ENCODE assay signal across 10 cellular contexts in the genomic region with DNA sequence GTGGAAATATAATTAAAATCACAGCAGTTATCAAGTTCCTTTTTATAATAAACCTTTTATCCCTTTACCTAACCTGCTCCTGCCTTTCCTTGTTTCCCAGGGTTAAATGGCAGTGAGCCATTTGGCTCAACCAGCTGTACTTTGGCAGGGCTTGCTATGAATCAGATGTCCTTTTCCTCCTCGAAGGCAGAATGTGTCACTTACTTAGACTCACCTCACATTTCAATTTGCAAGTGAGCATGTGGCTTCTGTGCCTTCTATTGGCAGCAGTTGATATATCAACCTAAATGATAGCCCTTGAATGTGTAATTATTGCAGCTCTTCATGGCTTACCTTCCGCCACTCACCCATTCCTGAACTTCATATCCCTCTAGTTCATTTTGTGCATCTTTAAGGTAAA.
DNase-seq lines count a peak whose midpoint lies in the region; ATAC-seq, FAIRE-seq and TF ChIP-seq lines count a peak whose summit lies in the region.
"Had no signal": no experiment of that assay in that cellular context is flagged by ENCODE, and none has a peak within 500 bp of the region (broad histone marks: within the 10 kb centered on the region; RNA-seq: fewer than 3 reads in every experiment).

No MANE protein-coding gene starts in this region.

- H3K4me2 ChIP-seq in SK-N-SH: no peak overlapping the region

- peaks cover 4 to 9% of the 10 kb centered on the region in 2 experiments; a peak in 3 of 4 replicates for H3K4me1 ChIP-seq in SK-N-SH (ENCODE audit: control insufficient read depth in 1 of 2, insufficient read depth in 2 of 2, low read depth in 1 of 2, low read length in 1 of 2)

- no peak overlapping the region for H2AFZ ChIP-seq in SK-N-SH (ENCODE audit: low read depth)

- no peak for ATAC-seq in HG02678 (IDR thresholded peaks at IDR 0.05; ENCODE audit: unreplicated experiment)
- no peak for ATAC-seq in GM21381 (IDR thresholded peaks at IDR 0.05; ENCODE audit: unreplicated experiment)
- ATAC-seq: activated naive CD4-positive, alpha-beta T cell treated with anti-CD3 and anti-CD28 coated beads, Interleukin-2, amount 50 U/mL, for 72 hours had no signal

- peak; percentile 41 to 58; a peak in 2 of 4 replicates for TF ChIP-seq EP300 in SK-N-SH (IDR thresholded peaks at IDR 0.05; ENCODE audit: borderline replicate concordance in 1 of 2, low read depth in 1 of 2, low read length in 1 of 2)

- no peak overlapping the region for H3K9ac ChIP-seq in SK-N-SH

- H3K27me3 ChIP-seq in SK-N-SH (ENCODE audit: insufficient read depth): no peaks in the 10 kb centered on the region

- WGBS in SK-N-SH (ENCODE audit: low lambda C conversion rate): 45% methylated on average over 2 of the region's 2 CpGs

- H3K36me3 ChIP-seq in SK-N-SH (replicated peaks in 1 of 2; ENCODE audit: control insufficient read depth in 1 of 2, insufficient read depth in 2 of 2, low read length in 1 of 2): no peaks in the 10 kb centered on the region

- H3F3A ChIP-seq in SK-N-SH (replicated peaks; ENCODE audit: insufficient read depth): no peaks in the 10 kb centered on the region

- no peak; the same call in 1 of the 2 replicates for TF ChIP-seq CTCF in SK-N-SH (IDR thresholded peaks at IDR 0.05)
- no peak for TF ChIP-seq CTCF in fibroblast of the aortic adventitia (IDR thresholded peaks at IDR 0.05; ENCODE audit: insufficient read depth, low read length)

- peak; percentile 21; the same call in 1 of the 2 replicates for TF ChIP-seq RAD21 in SK-N-SH (IDR thresholded peaks at IDR 0.05; ENCODE audit: low read length)

- peak overlapping the region in 1 of 2 experiments; percentile 9; a peak in 2 of 4 replicates for H3K27ac ChIP-seq in SK-N-SH (ENCODE audit: low read depth in 2 of 2, low read length in 1 of 2)

- no peaks in the 10 kb centered on the region for H3K9me3 ChIP-seq in SK-N-SH

- H3K4me3 ChIP-seq in SK-N-SH (ENCODE audit: low read depth in 2 of 2, low read length in 1 of 2) (no peak overlapping the region), fibroblast of the aortic adventitia (ENCODE audit: low read depth, low read length) (no peak overlapping the region)

- in situ Hi-C loops in G401 (cut with HindIII; ENCODE audit: low sequenced_read_pairs): no loop called here

- no peak for FAIRE-seq in GM12891 (lab: Jason Lieb, UNC)

- CTCF ChIA-PET in SK-N-SH (lab: Yijun Ruan, JAX): interaction anchor here (0.9 to 1.7 kb wide), 2 partner anchors 8 to 334 kb away, joined by 3 to 5 read pairs; no protein-coding TSS in a partner anchor

- H3K9me2 ChIP-seq in SK-N-SH: no peaks in the 10 kb centered on the region

- peak; percentile 40 for DNase-seq in G401 (ENCODE audit: low spot score)
- DNase-seq in SK-N-SH: no peak
- DNase-seq in fibroblast of the aortic adventitia (ENCODE audit: low read depth): peak; percentile 80
- DNase-seq in pons (ENCODE audit: low spot score): peak; percentile 54
- no peak for DNase-seq in stimulated activated CD4-positive, alpha-beta T cell treated with anti-CD3 and anti-CD28 coated beads, Interleukin-4, amount 100 ng/mL, for 4 hours
- no peak for DNase-seq in GM12891 (ENCODE audit: insufficient read length, low spot score)
- DNase-seq: stimulated activated CD4-positive, alpha-beta T cell treated with anti-CD3 and anti-CD28 coated beads, Interleukin-15, amount 100 ng/mL, for 24 hours had no signal

- no peaks in the 10 kb centered on the region for H3K79me2 ChIP-seq in SK-N-SH (ENCODE audit: insufficient read depth)

- POLR2A ChIA-PET in SK-N-SH (lab: Yijun Ruan, JAX): no interaction called here

- H4K20me1 ChIP-seq in SK-N-SH (ENCODE audit: insufficient read depth): no peaks in the 10 kb centered on the region

- TF ChIP-seq POLR2A in GM12891 (IDR thresholded peaks at IDR 0.05; ENCODE audit: low read depth, low read length): no peak

TF ChIP-seq in SK-N-SH, 30 proteins besides CTCF, POLR2A, EP300 and RAD21 (continues in another document):
- TF ChIP-seq CHD2 (IDR thresholded peaks at IDR 0.05; ENCODE audit: low read length, partially characterized antibody): no peak
- TF ChIP-seq, protein P1, sequence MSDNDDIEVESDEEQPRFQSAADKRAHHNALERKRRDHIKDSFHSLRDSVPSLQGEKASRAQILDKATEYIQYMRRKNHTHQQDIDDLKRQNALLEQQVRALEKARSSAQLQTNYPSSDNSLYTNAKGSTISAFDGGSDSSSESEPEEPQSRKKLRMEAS (IDR thresholded peaks at IDR 0.05; ENCODE audit: low read depth): peak; percentile 69
- TF ChIP-seq, protein P2, sequence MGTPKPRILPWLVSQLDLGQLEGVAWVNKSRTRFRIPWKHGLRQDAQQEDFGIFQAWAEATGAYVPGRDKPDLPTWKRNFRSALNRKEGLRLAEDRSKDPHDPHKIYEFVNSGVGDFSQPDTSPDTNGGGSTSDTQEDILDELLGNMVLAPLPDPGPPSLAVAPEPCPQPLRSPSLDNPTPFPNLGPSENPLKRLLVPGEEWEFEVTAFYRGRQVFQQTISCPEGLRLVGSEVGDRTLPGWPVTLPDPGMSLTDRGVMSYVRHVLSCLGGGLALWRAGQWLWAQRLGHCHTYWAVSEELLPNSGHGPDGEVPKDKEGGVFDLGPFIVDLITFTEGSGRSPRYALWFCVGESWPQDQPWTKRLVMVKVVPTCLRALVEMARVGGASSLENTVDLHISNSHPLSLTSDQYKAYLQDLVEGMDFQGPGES (IDR thresholded peaks at IDR 0.05; ENCODE audit: low read depth, low read length): no peak
- TF ChIP-seq, protein P3, sequence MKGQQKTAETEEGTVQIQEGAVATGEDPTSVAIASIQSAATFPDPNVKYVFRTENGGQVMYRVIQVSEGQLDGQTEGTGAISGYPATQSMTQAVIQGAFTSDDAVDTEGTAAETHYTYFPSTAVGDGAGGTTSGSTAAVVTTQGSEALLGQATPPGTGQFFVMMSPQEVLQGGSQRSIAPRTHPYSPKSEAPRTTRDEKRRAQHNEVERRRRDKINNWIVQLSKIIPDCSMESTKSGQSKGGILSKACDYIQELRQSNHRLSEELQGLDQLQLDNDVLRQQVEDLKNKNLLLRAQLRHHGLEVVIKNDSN (IDR thresholded peaks at IDR 0.05; ENCODE audit: borderline replicate concordance, low read depth): no peak
- no peak for TF ChIP-seq EZH2phosphoT487 (IDR thresholded peaks at IDR 0.05; ENCODE audit: borderline replicate concordance, low read depth)
- peak; percentile 48; the same call in 1 of the 2 replicates for TF ChIP-seq POLR2AphosphoS5 (IDR thresholded peaks at IDR 0.05; ENCODE audit: low read depth, low read length)

TF ChIP-seq in GM12891, 5 proteins besides CTCF, POLR2A, EP300 and RAD21:
- TF ChIP-seq TAF1 (IDR thresholded peaks at IDR 0.05; ENCODE audit: low read depth, low read length): no peak
- no peak for TF ChIP-seq PAX5 (IDR thresholded peaks at IDR 0.05; ENCODE audit: insufficient read depth, low read length, severe bottlenecking)
- TF ChIP-seq POU2F2 (IDR thresholded peaks at IDR 0.05; ENCODE audit: low read depth, low read length): no peak
- no peak for TF ChIP-seq POLR2AphosphoS5 (IDR thresholded peaks at IDR 0.05; ENCODE audit: low read depth, low read length)
- no peak for TF ChIP-seq SPI1 (IDR thresholded peaks at IDR 0.05; ENCODE audit: low read depth, low read length)

Comparison
In these comparisons a context has a peak if more than half of its experiments do, and no peak if none do; other contexts are left out.
1. DNase-seq: peak in G401 (single experiment), fibroblast of the aortic adventitia (single experiment) and pons (single experiment); none in SK-N-SH (single experiment), stimulated activated CD4-positive, alpha-beta T cell treated with anti-CD3 and anti-CD28 coated beads, Interleukin-4, amount 100 ng/mL, for 4 hours (0 of 2) and GM12891 (single experiment).